In genomic region chr15:91135201-91136130, GRCh38 we compare ENCODE assay signal across 10 cellular contexts. TPM values are rescaled to one million over a fixed set of nuclear protein-coding genes. Genes with fewer than 3 reads are reported as not detected.
DNase-seq lines count a peak whose midpoint lies in the region; ATAC-seq and TF ChIP-seq lines count a peak whose summit lies in the region.
"Had no signal": no experiment of that assay in that cellular context is flagged by ENCODE, and none has a peak within 500 bp of the region (broad histone marks: within the 10 kb centered on the region; RNA-seq: fewer than 3 reads in every experiment).

No MANE protein-coding gene starts in this region.

- ATAC-seq in GM18867 (IDR thresholded peaks at IDR 0.05; ENCODE audit: unreplicated experiment) (peak; percentile 84), GM21528 (IDR thresholded peaks at IDR 0.05; ENCODE audit: low FRiP score, unreplicated experiment) (peak; percentile 78), HG03159 (IDR thresholded peaks at IDR 0.05; ENCODE audit: unreplicated experiment) (peak; percentile 79), left lung (no peak), T-cell (replicated peaks in 1 of 4) (no peak)
- ATAC-seq: stimulated activated naive CD8-positive, alpha-beta T cell treated with anti-CD3 and anti-CD28 coated beads, Interleukin-15, amount 100 ng/mL, for 72 hours had no signal

- POLR2A ChIA-PET in T-cell (lab: Charles Lee) = no interaction called here

- H3K27me3 Mint-ChIP-seq in T-cell = peaks cover 28 to 30% of the 10 kb centered on the region in 2 donors

- no peak overlapping the region for H3K4me3 Mint-ChIP-seq in T-cell
- H3K4me3 Mint-ChIP-seq: stimulated activated naive CD8-positive, alpha-beta T cell treated with anti-CD3 and anti-CD28 coated beads, Interleukin-15, amount 100 ng/mL, for 72 hours had no signal

- H3K27me3 ChIP-seq in left lung = peaks cover 3 to 20% of the 10 kb centered on the region in 2 donors

- H3K9me3 ChIP-seq in left lung = no peaks in the 10 kb centered on the region

- no peak overlapping the region for H3K4me3 ChIP-seq in epithelial cell of proximal tubule (ENCODE audit: low read depth, low read length)
- no peak overlapping the region for H3K4me3 ChIP-seq in left lung

- CTCF ChIA-PET in T-cell (lab: Charles Lee) = no interaction called here

- no peak for TF ChIP-seq POLR2A in erythroblast (IDR thresholded peaks at IDR 0.05; ENCODE audit: low read length)

- H3K36me3 Mint-ChIP-seq in T-cell = no peaks in the 10 kb centered on the region

- no peaks in the 10 kb centered on the region for H3K4me1 ChIP-seq in left lung

- H3K9me3 Mint-ChIP-seq in T-cell = peaks cover 0 to 4% (median 0%) of the 10 kb centered on the region in 3 donors
- H3K9me3 Mint-ChIP-seq: stimulated activated naive CD8-positive, alpha-beta T cell treated with anti-CD3 and anti-CD28 coated beads, Interleukin-15, amount 100 ng/mL, for 72 hours had no signal

- TF ChIP-seq CTCF in epithelial cell of proximal tubule (conservative IDR thresholded peaks at IDR 0.05; ENCODE audit: low read depth, low read length) = no peak
- no peak for TF ChIP-seq CTCF in left lung (IDR thresholded peaks at IDR 0.05)

- peak; percentile 74 for DNase-seq in epithelial cell of proximal tubule (ENCODE audit: low read depth)
- no peak for DNase-seq in erythroblast (lab: John Stamatoyannopoulos, UW)
- DNase-seq in left lung = no peak
- no peak for DNase-seq in T-cell
- DNase-seq in hypothalamus (lab: John Stamatoyannopoulos, UW) = no peak
- DNase-seq: NCI-H2227 treated with DMSO at 0.1 percent for 48 hours; stimulated activated naive CD8-positive, alpha-beta T cell treated with anti-CD3 and anti-CD28 coated beads, Interleukin-15, amount 100 ng/mL, for 72 hours had no signal

- H3K36me3 ChIP-seq in left lung = no peaks in the 10 kb centered on the region

- no peak overlapping the region for H3K27ac ChIP-seq in left lung

- no peak overlapping the region for H3K27ac Mint-ChIP-seq in T-cell
- H3K27ac Mint-ChIP-seq: stimulated activated naive CD8-positive, alpha-beta T cell treated with anti-CD3 and anti-CD28 coated beads, Interleukin-15, amount 100 ng/mL, for 72 hours had no signal

- H3K4me1 Mint-ChIP-seq in T-cell = no peaks in the 10 kb centered on the region
- H3K4me1 Mint-ChIP-seq: stimulated activated naive CD8-positive, alpha-beta T cell treated with anti-CD3 and anti-CD28 coated beads, Interleukin-15, amount 100 ng/mL, for 72 hours had no signal

- intact Hi-C loops in left lung (cut with DNase I) = no loop called here

RNA-seq across cellular contexts. Expression of gene SV2B, which starts 35.4 kb away (rescaled TPM):
- total RNA-seq in epithelial cell of proximal tubule (not detected in 2 replicates), left lung (under 1 TPM; 0.58 to 0.99 TPM), T-cell (under 1 TPM in 3 of 5 donors, not detected in 2; 0.03 to 0.13 (median 0.09) TPM)

Comparison
In these comparisons a context has a peak if more than half of its experiments do, and no peak if none do; other contexts are left out.
1. ATAC-seq: peak in GM18867 (single experiment), GM21528 (single experiment) and HG03159 (single experiment); none in left lung (single experiment) and T-cell (0 of 4).